In the genomic region with DNA sequence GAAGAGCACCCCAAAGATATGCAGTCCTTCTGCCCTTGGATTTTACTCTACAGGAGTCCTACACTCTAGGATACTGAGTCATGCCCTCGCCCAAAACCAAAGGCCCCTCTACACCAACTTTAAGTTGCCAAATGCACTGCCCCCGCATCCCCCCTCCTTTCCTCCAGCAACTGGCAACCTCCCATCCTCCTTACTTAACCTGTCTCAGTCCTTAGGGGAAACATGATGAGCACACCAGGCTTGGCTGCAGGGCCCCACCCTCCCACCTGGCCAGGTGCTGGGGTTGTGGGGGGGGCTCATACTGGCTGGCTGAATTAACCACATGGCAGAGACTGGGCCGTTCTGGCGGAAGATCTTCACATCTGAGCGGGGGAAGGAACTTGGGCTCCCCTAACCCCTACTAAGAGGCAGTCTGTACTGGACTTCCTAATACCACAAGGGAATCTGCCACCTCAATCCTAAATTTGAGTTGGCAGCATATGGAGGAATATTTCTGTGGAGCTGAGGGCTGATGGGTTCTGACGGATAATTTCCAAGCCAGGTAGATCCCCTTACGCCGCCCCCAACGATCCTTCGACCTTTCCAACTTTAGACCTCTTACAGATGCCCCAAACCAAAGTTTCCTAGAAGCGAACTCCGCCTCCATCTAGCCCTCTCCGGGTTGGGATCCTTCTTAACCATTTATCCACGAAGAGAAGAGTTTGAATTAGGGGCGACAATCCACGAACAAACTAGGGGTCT, we compare ENCODE assay signal across 6 cellular contexts. TPM values are rescaled to one million over a fixed set of nuclear protein-coding genes. Genes with fewer than 3 reads are reported as not detected.
DNase-seq lines count a peak whose midpoint lies in the region; ATAC-seq and TF ChIP-seq lines count a peak whose summit lies in the region.

No MANE protein-coding gene starts in this region.

- no peaks in the 10 kb centered on the region for H3K27me3 Mint-ChIP-seq in T-helper 1 cell treated with Interleukin-12 subunit alpha and Interleukin-12 subunit beta and Interleukin-4 antibody, amounts not matched to agents 30 μg/mL and 1 μg/mL, for 36 hours (ENCODE audit: low read depth)
- H3K27me3 Mint-ChIP-seq in activated T-cell treated with anti-CD3 and anti-CD28 coated beads, Interleukin-2, amount 50 U/mL, for 72 hours (ENCODE audit: low read depth): no peaks in the 10 kb centered on the region

- peak overlapping the region; percentile 98 for H3K4me3 Mint-ChIP-seq in T-helper 1 cell treated with Interleukin-12 subunit alpha and Interleukin-12 subunit beta and Interleukin-4 antibody, amounts not matched to agents 30 μg/mL and 1 μg/mL, for 36 hours
- H3K4me3 Mint-ChIP-seq in activated T-cell treated with anti-CD3 and anti-CD28 coated beads, Interleukin-2, amount 50 U/mL, for 72 hours: peak overlapping the region; percentile 89 to 92

- peaks cover 15% of the 10 kb centered on the region for H3K36me3 Mint-ChIP-seq in T-helper 1 cell treated with Interleukin-12 subunit alpha and Interleukin-12 subunit beta and Interleukin-4 antibody, amounts not matched to agents 30 μg/mL and 1 μg/mL, for 36 hours (ENCODE audit: low read depth)
- H3K36me3 Mint-ChIP-seq in activated T-cell treated with anti-CD3 and anti-CD28 coated beads, Interleukin-2, amount 50 U/mL, for 72 hours (ENCODE audit: insufficient read depth in 2 of 2): peaks cover 12 to 13% of the 10 kb centered on the region in 2 donors

- peak overlapping the region; percentile 79 to 92 (median 86) for H3K4me3 ChIP-seq in liver (ENCODE audit: low read depth in 1 of 3, low read length in 3 of 3)
- peak overlapping the region; percentile 69 to 84 for H3K4me3 ChIP-seq in aorta (ENCODE audit: low read length in 2 of 2)

- H3K27ac ChIP-seq in liver (ENCODE audit: low read depth in 1 of 2, low read length in 2 of 2) (peak overlapping the region; percentile 96 to 97), aorta (ENCODE audit: low read depth in 1 of 2, low read length in 2 of 2) (peak overlapping the region; percentile 72 to 96)

- H3K4me1 ChIP-seq in liver (ENCODE audit: control insufficient read depth in 4 of 4, insufficient read depth in 4 of 4, low read length in 3 of 4) (peaks cover 6 to 57% (median 52%) of the 10 kb centered on the region in 4 donors), aorta (ENCODE audit: control insufficient read depth in 1 of 2, insufficient read depth in 2 of 2, low read length in 2 of 2) (no peaks in the 10 kb centered on the region)

- no peaks in the 10 kb centered on the region for H3K36me3 ChIP-seq in liver (ENCODE audit: control insufficient read depth in 4 of 4, insufficient read depth in 3 of 4, low read depth in 1 of 4, low read length in 3 of 4)
- no peaks in the 10 kb centered on the region for H3K36me3 ChIP-seq in aorta (ENCODE audit: control insufficient read depth in 1 of 2, insufficient read depth in 2 of 2, low read length in 1 of 2)

- WGBS in liver: under 1% methylated on average over 16 of the region's 16 CpGs
- 0% methylated on average over 16 of the region's 16 CpGs for WGBS in aorta, 2 donors

- peaks cover 49% of the 10 kb centered on the region for H3K4me1 Mint-ChIP-seq in T-helper 1 cell treated with Interleukin-12 subunit alpha and Interleukin-12 subunit beta and Interleukin-4 antibody, amounts not matched to agents 30 μg/mL and 1 μg/mL, for 36 hours (ENCODE audit: low read depth)
- peaks cover 56% of the 10 kb centered on the region for H3K4me1 Mint-ChIP-seq in activated T-cell treated with anti-CD3 and anti-CD28 coated beads, Interleukin-2, amount 50 U/mL, for 72 hours (ENCODE audit: low read depth)

- H3K27me3 ChIP-seq in liver (ENCODE audit: control insufficient read depth in 4 of 4, insufficient read depth in 4 of 4, low read length in 3 of 4): no peaks in the 10 kb centered on the region
- H3K27me3 ChIP-seq in aorta (ENCODE audit: control insufficient read depth in 1 of 2, insufficient read depth in 2 of 2, low read length in 1 of 2): no peaks in the 10 kb centered on the region

- no peaks in the 10 kb centered on the region for H3K9me3 Mint-ChIP-seq in T-helper 1 cell treated with Interleukin-12 subunit alpha and Interleukin-12 subunit beta and Interleukin-4 antibody, amounts not matched to agents 30 μg/mL and 1 μg/mL, for 36 hours
- no peaks in the 10 kb centered on the region for H3K9me3 Mint-ChIP-seq in activated T-cell treated with anti-CD3 and anti-CD28 coated beads, Interleukin-2, amount 50 U/mL, for 72 hours

- peak; percentile 4 to 7 for ATAC-seq in activated T-cell treated with anti-CD3 and anti-CD28 coated beads, Interleukin-2, amount 50 U/mL, for 72 hours (replicated peaks in 1 of 2)
- ATAC-seq in aorta (ENCODE audit: low FRiP score) (no peak), GM18870 (IDR thresholded peaks at IDR 0.05; ENCODE audit: unreplicated experiment) (no peak)

- intact Hi-C loops in aorta (cut with DNase I): loop anchor here in 1 of 2 donors (2.0 kb wide), 1 partner anchor 16 kb away; a partner anchor contains a TSS

- DNase-seq in T-helper 1 cell (no peak), aorta (peak in 1 of 2 donors; percentile 74)
- peak; percentile 50 to 58 for DNase-seq in activated T-cell treated with anti-CD3 and anti-CD28 coated beads, Interleukin-2, amount 50 U/mL, for 72 hours

- no peaks in the 10 kb centered on the region for H3K9me3 ChIP-seq in liver (ENCODE audit: control insufficient read depth in 4 of 4, low read length in 3 of 4)
- H3K9me3 ChIP-seq in aorta (ENCODE audit: control insufficient read depth, low read length): no peaks in the 10 kb centered on the region

- TF ChIP-seq RAD21 in liver (IDR thresholded peaks at IDR 0.05): no peak

- peak overlapping the region; percentile 93 to 97 for H3K9ac ChIP-seq in liver (ENCODE audit: low read depth in 1 of 2, low read length in 2 of 2)

- peak overlapping the region; percentile 93 for H3K27ac Mint-ChIP-seq in T-helper 1 cell treated with Interleukin-12 subunit alpha and Interleukin-12 subunit beta and Interleukin-4 antibody, amounts not matched to agents 30 μg/mL and 1 μg/mL, for 36 hours
- peak overlapping the region; percentile 93 for H3K27ac Mint-ChIP-seq in activated T-cell treated with anti-CD3 and anti-CD28 coated beads, Interleukin-2, amount 50 U/mL, for 72 hours

- no peak for TF ChIP-seq CTCF in liver (IDR thresholded peaks at IDR 0.05; ENCODE audit: low read depth, low read length, missing input control)

TF ChIP-seq in liver, 16 proteins besides CTCF, POLR2A, EP300 and RAD21:
- TF ChIP-seq, protein P1, sequence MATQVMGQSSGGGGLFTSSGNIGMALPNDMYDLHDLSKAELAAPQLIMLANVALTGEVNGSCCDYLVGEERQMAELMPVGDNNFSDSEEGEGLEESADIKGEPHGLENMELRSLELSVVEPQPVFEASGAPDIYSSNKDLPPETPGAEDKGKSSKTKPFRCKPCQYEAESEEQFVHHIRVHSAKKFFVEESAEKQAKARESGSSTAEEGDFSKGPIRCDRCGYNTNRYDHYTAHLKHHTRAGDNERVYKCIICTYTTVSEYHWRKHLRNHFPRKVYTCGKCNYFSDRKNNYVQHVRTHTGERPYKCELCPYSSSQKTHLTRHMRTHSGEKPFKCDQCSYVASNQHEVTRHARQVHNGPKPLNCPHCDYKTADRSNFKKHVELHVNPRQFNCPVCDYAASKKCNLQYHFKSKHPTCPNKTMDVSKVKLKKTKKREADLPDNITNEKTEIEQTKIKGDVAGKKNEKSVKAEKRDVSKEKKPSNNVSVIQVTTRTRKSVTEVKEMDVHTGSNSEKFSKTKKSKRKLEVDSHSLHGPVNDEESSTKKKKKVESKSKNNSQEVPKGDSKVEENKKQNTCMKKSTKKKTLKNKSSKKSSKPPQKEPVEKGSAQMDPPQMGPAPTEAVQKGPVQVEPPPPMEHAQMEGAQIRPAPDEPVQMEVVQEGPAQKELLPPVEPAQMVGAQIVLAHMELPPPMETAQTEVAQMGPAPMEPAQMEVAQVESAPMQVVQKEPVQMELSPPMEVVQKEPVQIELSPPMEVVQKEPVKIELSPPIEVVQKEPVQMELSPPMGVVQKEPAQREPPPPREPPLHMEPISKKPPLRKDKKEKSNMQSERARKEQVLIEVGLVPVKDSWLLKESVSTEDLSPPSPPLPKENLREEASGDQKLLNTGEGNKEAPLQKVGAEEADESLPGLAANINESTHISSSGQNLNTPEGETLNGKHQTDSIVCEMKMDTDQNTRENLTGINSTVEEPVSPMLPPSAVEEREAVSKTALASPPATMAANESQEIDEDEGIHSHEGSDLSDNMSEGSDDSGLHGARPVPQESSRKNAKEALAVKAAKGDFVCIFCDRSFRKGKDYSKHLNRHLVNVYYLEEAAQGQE (IDR thresholded peaks at IDR 0.05): no peak
- TF ChIP-seq NR2F2 (IDR thresholded peaks at IDR 0.05): peak; percentile 8

RNA-seq across cellular contexts. Expression of a gene that starts 1.1 kb away (rescaled TPM):
- 100 to 1,000 TPM; 185 to 217 TPM for total RNA-seq in activated T-cell treated with anti-CD3 and anti-CD28 coated beads, Interleukin-2, amount 50 U/mL, for 72 hours
- total RNA-seq in liver (100 to 1,000 TPM; 120 to 148 TPM), aorta (100 to 1,000 TPM; 106 to 135 TPM)
- polyA plus RNA-seq in liver (100 to 1,000 TPM in 1 of 2 donors, 10 to 100 TPM in 1; 41.7 to 119 TPM), aorta (100 to 1,000 TPM in 1 of 2 donors, 10 to 100 TPM in 1; 94.9 to 126 TPM)

RNA-seq across cellular contexts. Expression of a gene that starts 9.5 kb away (rescaled TPM):
- total RNA-seq in activated T-cell treated with anti-CD3 and anti-CD28 coated beads, Interleukin-2, amount 50 U/mL, for 72 hours: 10 to 100 TPM; 45.9 to 67.8 TPM
- total RNA-seq in liver (10 to 100 TPM; 26.2 to 47.4 TPM), aorta (10 to 100 TPM; 44.0 to 46.1 TPM)
- polyA plus RNA-seq in liver (100 to 1,000 TPM in 1 of 2 donors, 10 to 100 TPM in 1; 74.8 to 123 TPM), aorta (10 to 100 TPM; 68.5 to 73.1 TPM)

RNA-seq across cellular contexts. Expression of a gene that starts 17.0 kb away (rescaled TPM):
- 10 to 100 TPM; 67.7 to 84.4 TPM for total RNA-seq in activated T-cell treated with anti-CD3 and anti-CD28 coated beads, Interleukin-2, amount 50 U/mL, for 72 hours
- total RNA-seq in liver: 10 to 100 TPM in 1 of 2 donors, 1 to 10 TPM in 1; 8.8 to 10.7 TPM
- 10 to 100 TPM; 17.9 to 19.3 TPM for polyA plus RNA-seq in liver
- 10 to 100 TPM; 41.0 to 50.2 TPM for total RNA-seq in aorta
- polyA plus RNA-seq in aorta: 10 to 100 TPM; 17.2 to 43.5 TPM

RNA-seq across cellular contexts. Expression of a gene that starts 21.8 kb away (rescaled TPM):
- total RNA-seq in activated T-cell treated with anti-CD3 and anti-CD28 coated beads, Interleukin-2, amount 50 U/mL, for 72 hours: 10 to 100 TPM; 36.3 to 37.1 TPM
- total RNA-seq in liver (1 to 10 TPM; 5.6 to 7.5 TPM), aorta (10 to 100 TPM; 20.6 to 26.9 TPM)
- polyA plus RNA-seq in liver (1 to 10 TPM; 6.0 to 9.9 TPM), aorta (10 to 100 TPM; 11.7 to 20.2 TPM)

RNA-seq across cellular contexts. Expression of a gene that starts 22.1 kb away (rescaled TPM):
- 100 to 1,000 TPM in 1 of 2 donors, 10 to 100 TPM in 1; 90.5 to 100 TPM for total RNA-seq in activated T-cell treated with anti-CD3 and anti-CD28 coated beads, Interleukin-2, amount 50 U/mL, for 72 hours
- 10 to 100 TPM in 1 of 2 donors, 1 to 10 TPM in 1; 6.9 to 13.5 TPM for total RNA-seq in liver
- polyA plus RNA-seq in liver: 10 to 100 TPM; 10.2 to 12.7 TPM
- 10 to 100 TPM; 20.7 to 33.6 TPM for total RNA-seq in aorta
- 10 to 100 TPM; 24.2 to 46.2 TPM for polyA plus RNA-seq in aorta

Comparison
In these comparisons a context has a peak if more than half of its experiments do, and no peak if none do; other contexts are left out.
1. DNase-seq: peak in activated T-cell treated with anti-CD3 and anti-CD28 coated beads, Interleukin-2, amount 50 U/mL, for 72 hours (2 of 2); none in T-helper 1 cell (0 of 5).
2. ATAC-seq: peak in activated T-cell treated with anti-CD3 and anti-CD28 coated beads, Interleukin-2, amount 50 U/mL, for 72 hours (2 of 2); none in aorta (single experiment) and GM18870 (single experiment).